16 cellular contexts compared by ENCODE assay signal in the genomic region with DNA sequence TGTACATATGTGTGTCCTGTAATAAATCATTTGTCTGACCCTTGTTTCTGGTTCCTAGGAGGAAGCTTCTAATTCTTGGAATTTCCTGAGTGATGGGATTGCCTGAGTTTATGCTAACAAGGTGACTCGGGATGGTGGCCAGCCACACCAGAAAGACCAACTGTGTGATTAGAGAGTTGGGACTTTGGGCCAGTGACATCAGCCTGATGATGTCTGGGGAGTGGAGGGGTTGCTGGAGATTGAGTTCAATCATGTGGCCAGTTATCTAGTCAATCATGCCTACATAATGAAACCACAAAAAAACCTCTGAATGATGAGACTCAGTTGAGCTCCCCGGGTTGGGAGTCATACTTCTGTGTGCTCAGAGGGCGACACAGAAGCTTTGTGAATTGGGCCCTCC. TPM values are rescaled to one million over a fixed set of nuclear protein-coding genes. Genes with fewer than 3 reads are reported as not detected.
DNase-seq lines count a peak whose midpoint lies in the region; ATAC-seq and TF ChIP-seq lines count a peak whose summit lies in the region.
"Had no signal": no experiment of that assay in that cellular context is flagged by ENCODE, and none has a peak within 500 bp of the region (broad histone marks: within the 10 kb centered on the region; RNA-seq: fewer than 3 reads in every experiment).

No MANE protein-coding gene starts in this region.

- intact Hi-C loops in activated T-helper 2 cell treated with anti-CD3 and anti-CD28 coated beads, Interferon-gamma antibody, Interleukin-2, Interleukin-4, amounts not matched to agents 10 μg/mL and 5 μg/mL and 100 μg/mL, durations not matched to agents 14 hours and 24 hours and 36 hours (cut with micrococcal nuclease) = loop anchor here (1.0 to 10.0 kb wide), 3 partner anchors 24 to 202 kb away; a partner anchor contains a TSS
- intact Hi-C loops in spleen (cut with DNase I; ENCODE audit: low total_unique reads) = loop anchor here (10.0 kb wide), 1 partner anchor 88 kb away; no protein-coding TSS in a partner anchor

- H3K4me1 ChIP-seq in spleen = peaks cover 0 to 77% (median 52%) of the 10 kb centered on the region in 6 donors
- H3K4me1 ChIP-seq: HAP-1, neural progenitor cell had no signal

- CTCF ChIA-PET in activated CD8-positive, alpha-beta memory T cell treated with anti-CD3 and anti-CD28 coated beads, Interleukin-2, amount 10 ng/mL, durations not matched to agents 7 days and 5 days (lab: Charles Lee) = interaction anchor here (0.9 to 12.7 kb wide), 18 partner anchors 15 to 171 kb away, joined by 3 to 168 read pairs (median 13); a partner anchor contains a TSS

- peaks cover 30% of the 10 kb centered on the region for H3K36me3 Mint-ChIP-seq in activated CD8-positive, alpha-beta memory T cell treated with anti-CD3 and anti-CD28 coated beads, Interleukin-2, amount 10 ng/mL, durations not matched to agents 7 days and 5 days
- peaks cover 20% of the 10 kb centered on the region for H3K36me3 Mint-ChIP-seq in activated T-helper 2 cell treated with anti-CD3 and anti-CD28 coated beads, Interferon-gamma antibody, Interleukin-2, Interleukin-4, amounts not matched to agents 10 μg/mL and 5 μg/mL and 100 μg/mL, durations not matched to agents 14 hours and 24 hours and 36 hours (ENCODE audit: low read depth)
- H3K36me3 Mint-ChIP-seq: neural progenitor cell had no signal

- H3K36me3 ChIP-seq in spleen = no peaks in the 10 kb centered on the region
- H3K36me3 ChIP-seq: HAP-1, neural progenitor cell had no signal

- H3K9me3 ChIP-seq in spleen = peaks cover 0 to 12% (median 8%) of the 10 kb centered on the region in 8 donors
- H3K9me3 ChIP-seq: HAP-1 had no signal

- peak overlapping the region; percentile 94 for H3K27ac Mint-ChIP-seq in activated CD8-positive, alpha-beta memory T cell treated with anti-CD3 and anti-CD28 coated beads, Interleukin-2, amount 10 ng/mL, durations not matched to agents 7 days and 5 days
- peak overlapping the region; percentile 50 for H3K27ac Mint-ChIP-seq in activated T-helper 2 cell treated with anti-CD3 and anti-CD28 coated beads, Interferon-gamma antibody, Interleukin-2, Interleukin-4, amounts not matched to agents 10 μg/mL and 5 μg/mL and 100 μg/mL, durations not matched to agents 14 hours and 24 hours and 36 hours
- H3K27ac Mint-ChIP-seq: neural progenitor cell had no signal

- peaks cover 87% of the 10 kb centered on the region for H3K4me1 Mint-ChIP-seq in activated CD8-positive, alpha-beta memory T cell treated with anti-CD3 and anti-CD28 coated beads, Interleukin-2, amount 10 ng/mL, durations not matched to agents 7 days and 5 days
- H3K4me1 Mint-ChIP-seq in activated T-helper 2 cell treated with anti-CD3 and anti-CD28 coated beads, Interferon-gamma antibody, Interleukin-2, Interleukin-4, amounts not matched to agents 10 μg/mL and 5 μg/mL and 100 μg/mL, durations not matched to agents 14 hours and 24 hours and 36 hours (ENCODE audit: low read depth) = peaks cover 71% of the 10 kb centered on the region

- H3K9me3 Mint-ChIP-seq in activated CD8-positive, alpha-beta memory T cell treated with anti-CD3 and anti-CD28 coated beads, Interleukin-2, amount 10 ng/mL, durations not matched to agents 7 days and 5 days (ENCODE audit: low read depth) = peaks cover 15% of the 10 kb centered on the region
- H3K9me3 Mint-ChIP-seq in activated T-helper 2 cell treated with anti-CD3 and anti-CD28 coated beads, Interferon-gamma antibody, Interleukin-2, Interleukin-4, amounts not matched to agents 10 μg/mL and 5 μg/mL and 100 μg/mL, durations not matched to agents 14 hours and 24 hours and 36 hours = peaks cover 22% of the 10 kb centered on the region

- peak overlapping the region; percentile 16 for H3K4me3 Mint-ChIP-seq in activated CD8-positive, alpha-beta memory T cell treated with anti-CD3 and anti-CD28 coated beads, Interleukin-2, amount 10 ng/mL, durations not matched to agents 7 days and 5 days
- H3K4me3 Mint-ChIP-seq in activated T-helper 2 cell treated with anti-CD3 and anti-CD28 coated beads, Interferon-gamma antibody, Interleukin-2, Interleukin-4, amounts not matched to agents 10 μg/mL and 5 μg/mL and 100 μg/mL, durations not matched to agents 14 hours and 24 hours and 36 hours (ENCODE audit: low read depth) = no peak overlapping the region
- H3K4me3 Mint-ChIP-seq: neural progenitor cell; T-helper 1 cell treated with Interleukin-12 subunit alpha and Interleukin-12 subunit beta and Interleukin-4 antibody, amounts not matched to agents 30 μg/mL and 1 μg/mL, for 36 hours had no signal

- no peaks in the 10 kb centered on the region for H3K27me3 Mint-ChIP-seq in activated CD8-positive, alpha-beta memory T cell treated with anti-CD3 and anti-CD28 coated beads, Interleukin-2, amount 10 ng/mL, durations not matched to agents 7 days and 5 days
- no peaks in the 10 kb centered on the region for H3K27me3 Mint-ChIP-seq in activated T-helper 2 cell treated with anti-CD3 and anti-CD28 coated beads, Interferon-gamma antibody, Interleukin-2, Interleukin-4, amounts not matched to agents 10 μg/mL and 5 μg/mL and 100 μg/mL, durations not matched to agents 14 hours and 24 hours and 36 hours (ENCODE audit: low read depth)

- no peak for TF ChIP-seq POLR2A in spleen (IDR thresholded peaks at IDR 0.05)

- peak; percentile 72 for DNase-seq in activated CD8-positive, alpha-beta memory T cell treated with anti-CD3 and anti-CD28 coated beads, Interleukin-2, amount 10 ng/mL, durations not matched to agents 7 days and 5 days
- DNase-seq in activated CD8-positive, alpha-beta memory T cell treated with anti-CD3 and anti-CD28 coated beads for 24 hours = no peak
- DNase-seq in activated T-helper 2 cell treated with anti-CD3 and anti-CD28 coated beads, Interferon-gamma antibody, Interleukin-2, Interleukin-4, amounts not matched to agents 10 μg/mL and 5 μg/mL and 100 μg/mL, durations not matched to agents 14 hours and 24 hours and 36 hours (ENCODE audit: low spot score) = peak; percentile 22
- DNase-seq in spleen (no peak), MV-4-11 (lab: John Stamatoyannopoulos, UW) (no peak), mucosa of gallbladder (ENCODE audit: low spot score) (no peak)
- DNase-seq: DMS153, left ventricle myocardium superior, NCI-H510A, PC-9 had no signal

- no peak for TF ChIP-seq CTCF in spleen (IDR thresholded peaks at IDR 0.05 in 8 of 11, conservative IDR thresholded peaks at IDR 0.05 in 3 of 11)

- peaks cover 0 to 5% (median 0%) of the 10 kb centered on the region in 7 donors for H3K27me3 ChIP-seq in spleen (replicated peaks in 1 of 7)
- H3K27me3 ChIP-seq: neural progenitor cell had no signal

- H3K4me3 ChIP-seq in spleen = no peak overlapping the region
- H3K4me3 ChIP-seq: HAP-1, neural progenitor cell, PC-9, smooth muscle cell had no signal

- peak overlapping the region in 6 of 8 donors; percentile 5 to 76 (median 42) for H3K27ac ChIP-seq in spleen
- H3K27ac ChIP-seq: neural progenitor cell, PC-9 had no signal

- ATAC-seq in activated CD8-positive, alpha-beta memory T cell treated with anti-CD3 and anti-CD28 coated beads, Interleukin-2, amount 10 ng/mL, durations not matched to agents 7 days and 5 days = peak; percentile 48
- ATAC-seq in HG03378 (IDR thresholded peaks at IDR 0.05; ENCODE audit: unreplicated experiment) = peak; percentile 43
- no peak for ATAC-seq in GM18858 (IDR thresholded peaks at IDR 0.05; ENCODE audit: unreplicated experiment)
- ATAC-seq: left ventricle myocardium superior had no signal

- 49 to 65% (median 55%) methylated on average over 3 of the region's 3 CpGs for WGBS in spleen, 5 donors

RNA-seq across cellular contexts. Expression of a gene that starts 23.5 kb away (rescaled TPM):
- 100 to 1,000 TPM; 136 to 196 TPM for total RNA-seq in activated CD8-positive, alpha-beta memory T cell treated with anti-CD3 and anti-CD28 coated beads, Interleukin-2, amount 10 ng/mL, durations not matched to agents 7 days and 5 days
- total RNA-seq in activated T-helper 2 cell treated with anti-CD3 and anti-CD28 coated beads, Interferon-gamma antibody, Interleukin-2, Interleukin-4, amounts not matched to agents 10 μg/mL and 5 μg/mL and 100 μg/mL, durations not matched to agents 14 hours and 24 hours and 36 hours = 72.8 and 74.1 TPM in 2 replicates
- total RNA-seq in spleen (10 to 100 TPM; 42.4 to 72.6 (median 51.4) TPM), mucosa of gallbladder (35.8 TPM)
- polyA plus RNA-seq in spleen = 10 to 100 TPM; 30.3 to 57.5 (median 42.0) TPM

Comparison
In these comparisons a context has a peak if more than half of its experiments do, and no peak if none do; other contexts are left out.
1. DNase-seq: peak in activated CD8-positive, alpha-beta memory T cell treated with anti-CD3 and anti-CD28 coated beads, Interleukin-2, amount 10 ng/mL, durations not matched to agents 7 days and 5 days (single experiment) and activated T-helper 2 cell treated with anti-CD3 and anti-CD28 coated beads, Interferon-gamma antibody, Interleukin-2, Interleukin-4, amounts not matched to agents 10 μg/mL and 5 μg/mL and 100 μg/mL, durations not matched to agents 14 hours and 24 hours and 36 hours (single experiment); none in activated CD8-positive, alpha-beta memory T cell treated with anti-CD3 and anti-CD28 coated beads for 24 hours (single experiment), spleen (single experiment), MV-4-11 (single experiment) and mucosa of gallbladder (single experiment).